Comparison of ENCODE assay signal across 24 cellular contexts in the genomic region with DNA sequence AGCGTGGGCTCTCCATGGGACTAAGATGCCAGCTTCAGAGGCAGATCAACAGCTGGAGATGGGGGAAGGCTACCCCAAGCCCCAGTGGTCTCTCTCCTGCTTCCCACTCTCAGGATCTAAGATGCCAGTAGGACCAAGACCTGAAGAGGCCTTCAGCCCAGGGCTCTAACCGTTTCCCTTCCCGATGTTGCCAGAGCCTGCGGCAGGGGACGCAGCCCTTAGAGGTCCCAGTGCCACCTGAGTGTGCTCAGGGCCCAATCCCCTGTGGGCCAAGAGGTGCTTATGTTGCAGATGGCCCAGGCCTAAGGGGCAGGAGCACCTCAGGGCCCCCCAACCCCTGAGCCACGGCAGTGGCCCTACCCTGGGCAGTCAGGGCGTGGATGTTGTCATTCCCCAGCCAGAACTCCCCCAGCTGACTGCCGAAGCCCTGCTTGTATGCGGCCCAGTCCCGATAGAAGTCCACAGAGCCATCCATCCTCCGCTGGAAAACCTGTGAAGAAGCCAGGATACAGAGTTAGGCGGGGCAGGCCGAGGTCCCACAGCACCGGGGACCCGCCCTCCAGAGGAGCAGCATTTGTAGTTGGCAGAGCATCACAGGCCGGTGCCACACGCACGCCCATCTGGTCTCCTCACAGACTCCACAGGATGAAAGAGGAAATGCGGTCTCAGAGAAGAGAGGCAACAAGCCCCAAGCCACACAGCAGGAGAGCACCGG. TPM values are rescaled to one million over a fixed set of nuclear protein-coding genes. Genes with fewer than 3 reads are reported as not detected.
DNase-seq lines count a peak whose midpoint lies in the region; ATAC-seq, FAIRE-seq and TF ChIP-seq lines count a peak whose summit lies in the region.
"Had no signal": no experiment of that assay in that cellular context is flagged by ENCODE, and none has a peak within 500 bp of the region (broad histone marks: within the 10 kb centered on the region; RNA-seq: fewer than 3 reads in every experiment).

No MANE protein-coding gene starts in this region.

- DNase-seq in activated CD8-positive, alpha-beta memory T cell treated with anti-CD3 and anti-CD28 coated beads for 24 hours, result peak; percentile 32
- no peak for DNase-seq in activated CD8-positive, alpha-beta memory T cell treated with anti-CD3 and anti-CD28 coated beads, Interleukin-2, amount 50 U/mL, for 4 hours
- peak; percentile 49 for DNase-seq in coronary artery (ENCODE audit: low spot score)
- no peak for DNase-seq in neural progenitor cell (ENCODE audit: low spot score)
- peak; percentile 35 for DNase-seq in ureter (ENCODE audit: low spot score)
- DNase-seq in pancreas, result no peak
- DNase-seq in gastrocnemius medialis, result no peak
- DNase-seq: Calu3; CD4-positive, alpha-beta memory T cell; GOT3; MV-4-11; NCI-H1417; NCI-H1930; NCI-H526 treated with DMSO at 0.1 percent for 48 hours had no signal

- FAIRE-seq in pancreas (lab: Jason Lieb, UNC), result no peak
- FAIRE-seq: A204.1, GM12891, GM18507 had no signal

- no peaks in the 10 kb centered on the region for H3K79me2 ChIP-seq in neural progenitor cell (ENCODE audit: low read depth)

- H3K9me3 Mint-ChIP-seq in neural progenitor cell, result no peaks in the 10 kb centered on the region
- H3K9me3 Mint-ChIP-seq: CD4-positive, alpha-beta memory T cell had no signal

- TF ChIP-seq CTCF in coronary artery (IDR thresholded peaks at IDR 0.05) (no peak), neural progenitor cell (IDR thresholded peaks at IDR 0.05) (no peak), pancreas (IDR thresholded peaks at IDR 0.05) (no peak), gastrocnemius medialis (IDR thresholded peaks at IDR 0.05 in 4 of 5, conservative IDR thresholded peaks at IDR 0.05 in 1 of 5) (no peak)

- H3K9ac ChIP-seq in neural progenitor cell, result no peak overlapping the region
- H3K9ac ChIP-seq: KMS-11 had no signal

- H3K36me3 ChIP-seq in neural progenitor cell, result no peaks in the 10 kb centered on the region
- no peaks in the 10 kb centered on the region for H3K36me3 ChIP-seq in pancreas
- no peaks in the 10 kb centered on the region for H3K36me3 ChIP-seq in gastrocnemius medialis
- H3K36me3 ChIP-seq: SJSA1 had no signal

- H3K4me3 Mint-ChIP-seq in neural progenitor cell, result no peak overlapping the region
- H3K4me3 Mint-ChIP-seq: CD4-positive, alpha-beta memory T cell had no signal

- H3K4me1 ChIP-seq in neural progenitor cell (no peaks in the 10 kb centered on the region), pancreas (no peaks in the 10 kb centered on the region), gastrocnemius medialis (no peaks in the 10 kb centered on the region)
- H3K4me1 ChIP-seq: SJSA1 had no signal

- H3K4me3 ChIP-seq in coronary artery (no peak overlapping the region), neural progenitor cell (no peak overlapping the region), pancreas (no peak overlapping the region), gastrocnemius medialis (no peak overlapping the region)
- H3K4me3 ChIP-seq: SJSA1 had no signal

- H2AFZ ChIP-seq in neural progenitor cell (replicated peaks), result no peak overlapping the region

- H4K20me1 ChIP-seq in neural progenitor cell (ENCODE audit: low read depth), result no peaks in the 10 kb centered on the region

- no peak for ATAC-seq in HG02642 (IDR thresholded peaks at IDR 0.05; ENCODE audit: poor library complexity, unreplicated experiment)
- ATAC-seq in pancreas, result no peak
- no peak for ATAC-seq in gastrocnemius medialis
- ATAC-seq: Panc1 had no signal

- H3K36me3 Mint-ChIP-seq in neural progenitor cell, result no peaks in the 10 kb centered on the region
- H3K36me3 Mint-ChIP-seq: CD4-positive, alpha-beta memory T cell had no signal

- intact Hi-C loops in pancreas (cut with DNase I) (no loop called here), gastrocnemius medialis (cut with DNase I; ENCODE audit: low total_unique reads) (no loop called here)

- in situ Hi-C loops in gastrocnemius medialis (cut with MboI; ENCODE audit: low sequenced_read_pairs in 4 of 4), result no loop called here

- peaks cover 3% of the 10 kb centered on the region for H3K4me1 Mint-ChIP-seq in neural progenitor cell
- H3K4me1 Mint-ChIP-seq: CD4-positive, alpha-beta memory T cell had no signal

- no peak overlapping the region for H3K4me2 ChIP-seq in neural progenitor cell
- H3K4me2 ChIP-seq: KMS-11 had no signal

- H3K27me3 ChIP-seq in neural progenitor cell, result no peaks in the 10 kb centered on the region
- peaks cover 0 to 4% (median 0%) of the 10 kb centered on the region in 4 donors for H3K27me3 ChIP-seq in pancreas
- peaks cover 0 to 3% (median 0%) of the 10 kb centered on the region in 3 donors for H3K27me3 ChIP-seq in gastrocnemius medialis

- H3K27ac ChIP-seq in coronary artery, result no peak overlapping the region
- no peak overlapping the region for H3K27ac ChIP-seq in neural progenitor cell
- no peak overlapping the region for H3K27ac ChIP-seq in pancreas
- H3K27ac ChIP-seq in gastrocnemius medialis, result no peak overlapping the region
- H3K27ac ChIP-seq: HL-60, KMS-11, SJSA1 had no signal

- H3K9me3 ChIP-seq in neural progenitor cell (ENCODE audit: low read depth), result no peaks in the 10 kb centered on the region
- H3K9me3 ChIP-seq in pancreas, result no peaks in the 10 kb centered on the region
- H3K9me3 ChIP-seq in gastrocnemius medialis, result no peaks in the 10 kb centered on the region
- H3K9me3 ChIP-seq: SJSA1 had no signal

- H3K27ac Mint-ChIP-seq in neural progenitor cell, result peak overlapping the region; percentile 72
- H3K27ac Mint-ChIP-seq: CD4-positive, alpha-beta memory T cell had no signal

- WGBS in pancreas, 2 donors, result 68 to 78% methylated on average over 20 of the region's 20 CpGs

- no peaks in the 10 kb centered on the region for H3F3A ChIP-seq in neural progenitor cell (ENCODE audit: low read depth)

- no peak for TF ChIP-seq POLR2A in gastrocnemius medialis (IDR thresholded peaks at IDR 0.05)

- H3K27me3 Mint-ChIP-seq in neural progenitor cell (ENCODE audit: insufficient read depth, low read depth), result peaks cover 13% of the 10 kb centered on the region

RNA-seq across cellular contexts. Expression of gene FCN1, which starts 5.4 kb away (rescaled TPM):
- total RNA-seq in neural progenitor cell (ENCODE audit: low replicate concordance) (not detected in 2 replicates), ureter (3.1 TPM), pancreas (1 to 10 TPM in 3 of 6 donors, under 1 TPM in 3; 0.32 to 6.2 (median 1.0) TPM), gastrocnemius medialis (1 to 10 TPM in 2 of 4 donors, under 1 TPM in 2; 0.46 to 3.4 (median 1.6) TPM)
- polyA plus RNA-seq in pancreas, result 1 to 10 TPM in 1 of 2 donors, under 1 TPM in 1; 0.54 to 1.0 TPM
- total RNA-seq: Calu3, HT1080, SJSA1 had no signal
- polyA plus RNA-seq: BJ had no signal

RNA-seq across cellular contexts. Expression of gene FCN2, which starts 31.7 kb away (rescaled TPM):
- total RNA-seq in neural progenitor cell (ENCODE audit: low replicate concordance) (not detected in 2 replicates), ureter (0.49 TPM), pancreas (under 1 TPM in 4 of 6 donors, not detected in 2; 0.16 to 0.84 (median 0.42) TPM), gastrocnemius medialis (not detected)
- under 1 TPM in 1 of 2 donors, not detected in 1; 0.38 TPM for polyA plus RNA-seq in pancreas
- total RNA-seq: Calu3; CD4-positive, alpha-beta memory T cell; HT1080; SJSA1 had no signal
- polyA plus RNA-seq: BJ; CD4-positive, alpha-beta memory T cell had no signal

Comparison
In these comparisons a context has a peak if more than half of its experiments do, and no peak if none do; other contexts are left out.
1. DNase-seq: peak in activated CD8-positive, alpha-beta memory T cell treated with anti-CD3 and anti-CD28 coated beads for 24 hours (single experiment), coronary artery (single experiment) and ureter (single experiment); none in activated CD8-positive, alpha-beta memory T cell treated with anti-CD3 and anti-CD28 coated beads, Interleukin-2, amount 50 U/mL, for 4 hours (single experiment), neural progenitor cell (single experiment), pancreas (0 of 6) and gastrocnemius medialis (0 of 2).